8 cellular contexts compared by ENCODE assay signal in genomic region chr7:29563590-29564454, GRCh38. TPM values are rescaled to one million over a fixed set of nuclear protein-coding genes. Genes with fewer than 3 reads are reported as not detected.
DNase-seq lines count a peak whose midpoint lies in the region; ATAC-seq lines count a peak whose summit lies in the region.

PRR15 (plus strand) TSS chr7:29563835; CDS start chr7:29566330, 2,495 bp downstream.

- H3K9me3 ChIP-seq in duodenal mucosa (ENCODE audit: control insufficient read depth in 1 of 2, low read length in 2 of 2) (no peaks in the 10 kb centered on the region), thymus (ENCODE audit: control insufficient read depth) (no peaks in the 10 kb centered on the region)

- no peak for DNase-seq in activated T-cell treated with anti-CD3 and anti-CD28 coated beads, Interleukin-2, amount 50 U/mL, for 4 hours
- DNase-seq in activated T-cell treated with anti-CD3 and anti-CD28 coated beads for 4 hours (no peak), NCI-H82 (lab: John Stamatoyannopoulos, UW) (peak; percentile 67), lung microvascular endothelial cell (ENCODE audit: low read depth in 2 of 2) (peak; percentile 13 to 17)

- H3K4me3 ChIP-seq in duodenal mucosa (ENCODE audit: low read depth in 1 of 2, low read length in 2 of 2) (peak within 1 kb of the TSS; percentile 97), thymus (ENCODE audit: low read length) (peak within 1 kb of the TSS; percentile 44)

- WGBS in thymus, result under 1% methylated on average over 70 of the region's 70 CpGs

- peaks cover 62% of the 10 kb centered on the region for H3K27me3 Mint-ChIP-seq in activated T-cell treated with anti-CD3 and anti-CD28 coated beads, Interleukin-2, amount 50 U/mL, for 4 hours (ENCODE audit: low read depth)

- H3K4me1 ChIP-seq in duodenal mucosa (ENCODE audit: control insufficient read depth in 1 of 2, insufficient read depth in 2 of 2, low read length in 2 of 2), result peaks cover 10 to 23% of the 10 kb centered on the region in 2 donors
- peaks cover 13% of the 10 kb centered on the region for H3K4me1 ChIP-seq in thymus (ENCODE audit: control insufficient read depth, insufficient read depth, low read length)

- no peaks in the 10 kb centered on the region for H3K9me3 Mint-ChIP-seq in activated T-cell treated with anti-CD3 and anti-CD28 coated beads, Interleukin-2, amount 50 U/mL, for 4 hours

- H3K36me3 Mint-ChIP-seq in activated T-cell treated with anti-CD3 and anti-CD28 coated beads, Interleukin-2, amount 50 U/mL, for 4 hours (ENCODE audit: insufficient read depth), result no peaks in the 10 kb centered on the region

- peak in 1 of 2 donors; percentile 47 for ATAC-seq in activated T-cell treated with anti-CD3 and anti-CD28 coated beads, Interleukin-2, amount 50 U/mL, for 4 hours
- ATAC-seq in HG03175 (IDR thresholded peaks at IDR 0.05; ENCODE audit: unreplicated experiment) (no peak), HG03442 (IDR thresholded peaks at IDR 0.05; ENCODE audit: unreplicated experiment) (no peak)

- H3K27me3 ChIP-seq in duodenal mucosa (ENCODE audit: control insufficient read depth in 1 of 2, insufficient read depth in 2 of 2, low read length in 2 of 2) (peaks cover 7 to 19% of the 10 kb centered on the region in 2 donors), thymus (ENCODE audit: control insufficient read depth, insufficient read depth) (peaks cover 64% of the 10 kb centered on the region)

- H3K27ac ChIP-seq in duodenal mucosa (ENCODE audit: low read depth, low read length), result peak within 1 kb of the TSS; percentile 87
- H3K27ac ChIP-seq in thymus (ENCODE audit: low read depth), result no peak within 1 kb of the TSS

- peaks cover 13% of the 10 kb centered on the region for H3K4me1 Mint-ChIP-seq in activated T-cell treated with anti-CD3 and anti-CD28 coated beads, Interleukin-2, amount 50 U/mL, for 4 hours (ENCODE audit: low read depth)

- peak within 1 kb of the TSS; percentile 59 to 97 for H3K9ac ChIP-seq in duodenal mucosa (ENCODE audit: low read depth in 1 of 2, low read length in 2 of 2)

- H3K36me3 ChIP-seq in duodenal mucosa (ENCODE audit: control insufficient read depth in 1 of 2, insufficient read depth in 2 of 2, low read length in 2 of 2), result no peaks in the 10 kb centered on the region
- no peaks in the 10 kb centered on the region for H3K36me3 ChIP-seq in thymus (ENCODE audit: control insufficient read depth, insufficient read depth)

- peak within 1 kb of the TSS; percentile 54 for H3K4me3 Mint-ChIP-seq in activated T-cell treated with anti-CD3 and anti-CD28 coated beads, Interleukin-2, amount 50 U/mL, for 4 hours

RNA-seq across cellular contexts. Expression of gene PRR15, which starts in this region (rescaled TPM):
- under 1 TPM in 2 of 3 donors, not detected in 1; 0.11 TPM for total RNA-seq in activated T-cell treated with anti-CD3 and anti-CD28 coated beads, Interleukin-2, amount 50 U/mL, for 4 hours
- total RNA-seq in lung microvascular endothelial cell, result under 0.01 TPM in 1 of 2 replicates, not detected in the other
- 0.39 TPM for polyA plus RNA-seq in thymus

Comparison
In these comparisons a context has a peak if more than half of its experiments do, and no peak if none do; other contexts are left out.
1. Peak in DNase-seq in lung microvascular endothelial cell; RNA of the gene not detected or under 1 TPM.